Comparison of ENCODE assay signal across 31 cellular contexts in genomic region chr9:73034962-73035361, GRCh38.
DNase-seq lines count a peak whose midpoint lies in the region; ATAC-seq, FAIRE-seq and TF ChIP-seq lines count a peak whose summit lies in the region.
"Had no signal": no experiment of that assay in that cellular context is flagged by ENCODE, and none has a peak within 500 bp of the region (broad histone marks: within the 10 kb centered on the region; RNA-seq: fewer than 3 reads in every experiment).

No MANE protein-coding gene starts in this region.

- no peak overlapping the region for H3K4me2 ChIP-seq in HepG2 (ENCODE audit: low read depth, low read length)

- TF ChIP-seq EP300 in HepG2 (IDR thresholded peaks at IDR 0.05; ENCODE audit: low read depth in 2 of 2, low read length in 2 of 2) (no peak), HepG2 (CRISPR knock-in tag; IDR thresholded peaks at IDR 0.05; ENCODE audit: borderline replicate concordance) (no peak)

- TF ChIP-seq RAD21 in HepG2 (CRISPR knock-in tag; IDR thresholded peaks at IDR 0.05) = no peak

- FAIRE-seq in HepG2 (lab: Jason Lieb, UNC) = no peak
- FAIRE-seq: GM18507 had no signal

- no peaks in the 10 kb centered on the region for H3K27me3 ChIP-seq in HepG2 (ENCODE audit: control insufficient read depth in 1 of 2, insufficient read depth in 2 of 2, low read length in 2 of 2)
- no peaks in the 10 kb centered on the region for H3K27me3 ChIP-seq in right lobe of liver
- H3K27me3 ChIP-seq: gastroesophageal sphincter had no signal

- WGBS in HepG2 (ENCODE audit: low lambda C conversion rate) = 77% methylated on average over 2 of the region's 2 CpGs
- WGBS in right lobe of liver (ENCODE audit: insufficient coverage, low coverage, low lambda C conversion rate, missing lambda C conversion rate) = 83% methylated on average over 2 of the region's 2 CpGs

- H3K79me2 ChIP-seq in HepG2 (ENCODE audit: insufficient read depth, low read length) = no peaks in the 10 kb centered on the region

- TF ChIP-seq POLR2A in HepG2 (IDR thresholded peaks at IDR 0.05; ENCODE audit: insufficient read depth in 1 of 2, low read depth in 2 of 2, low read length in 2 of 2) = no peak
- no peak for TF ChIP-seq POLR2A in right lobe of liver (IDR thresholded peaks at IDR 0.05)

- CTCF ChIA-PET in HepG2 (lab: Yijun Ruan, JAX; ENCODE audit: low intra/inter-chr PET ratio, low total read pairs) = no interaction called here

- TF ChIP-seq CTCF in HepG2 (CRISPR knock-in tag; IDR thresholded peaks at IDR 0.05) (no peak), right lobe of liver (IDR thresholded peaks at IDR 0.05) (peak in 2 of 4 donors; percentile 15 to 23), fibroblast of pulmonary artery (IDR thresholded peaks at IDR 0.05; ENCODE audit: low read length, missing control alignments) (peak; percentile 14)

- no TSS peak for BruUV-seq in HepG2 (replicated peaks; lab: Mats Ljungman, UMichigan)

- POLR2A ChIA-PET in HepG2 (lab: Yijun Ruan, JAX) = no interaction called here

- H3K36me3 ChIP-seq in HepG2 (replicated peaks in 1 of 2; ENCODE audit: control insufficient read depth in 1 of 2, insufficient read depth in 2 of 2, low read length in 2 of 2) (no peaks in the 10 kb centered on the region), right lobe of liver (no peaks in the 10 kb centered on the region)
- H3K36me3 ChIP-seq: gastroesophageal sphincter had no signal

- intact Hi-C loops in HepG2 (cut with micrococcal nuclease; ENCODE audit: unreplicated experiment) (loop anchor here (5.0 kb wide), 1 partner anchor 47 kb away; no protein-coding TSS in a partner anchor), right lobe of liver (cut with DNase I) (loop anchor here in 1 of 2 donors (10.0 kb wide), 1 partner anchor 50 kb away; no protein-coding TSS in a partner anchor)

- ATAC-seq in HepG2 = no peak
- no peak for ATAC-seq in right lobe of liver
- ATAC-seq in HG02642 (IDR thresholded peaks at IDR 0.05; ENCODE audit: poor library complexity, unreplicated experiment) = no peak
- ATAC-seq in GM18870 (IDR thresholded peaks at IDR 0.05; ENCODE audit: unreplicated experiment) = no peak
- ATAC-seq: activated naive CD4-positive, alpha-beta T cell treated with anti-CD3 and anti-CD28 coated beads, Interleukin-2, amount 50 U/mL, for 72 hours; esophagus mucosa; gastroesophageal sphincter; natural killer cell; psoas muscle; WTC11 had no signal

- no peaks in the 10 kb centered on the region for H3K9me3 ChIP-seq in HepG2 (ENCODE audit: low read length)
- no peaks in the 10 kb centered on the region for H3K9me3 ChIP-seq in right lobe of liver
- H3K9me3 ChIP-seq: gastroesophageal sphincter, psoas muscle had no signal

- H3K4me1 ChIP-seq in HepG2 (ENCODE audit: insufficient read depth, low read length) = peaks cover 48% of the 10 kb centered on the region
- peaks cover 0 to 24% (median 9%) of the 10 kb centered on the region in 4 donors for H3K4me1 ChIP-seq in right lobe of liver

- no peak overlapping the region for H3K9ac ChIP-seq in HepG2 (ENCODE audit: insufficient read depth, low read depth, low read length)

- H3K4me3 ChIP-seq in HepG2 (replicated peaks in 1 of 3; ENCODE audit: insufficient read depth in 1 of 3, low read depth in 2 of 3, low read length in 3 of 3) (no peak overlapping the region), right lobe of liver (no peak overlapping the region), fibroblast of pulmonary artery (replicated peaks; ENCODE audit: low read depth, low read length) (no peak overlapping the region)
- H3K4me3 ChIP-seq: gastroesophageal sphincter, lung, psoas muscle had no signal

- H3K27ac ChIP-seq in HepG2 (ENCODE audit: extremely low read length, insufficient read depth, low read length) (no peak overlapping the region), right lobe of liver (no peak overlapping the region)
- H3K27ac ChIP-seq: gastroesophageal sphincter, psoas muscle had no signal

- in situ Hi-C loops in HepG2 (cut with HindIII; ENCODE audit: extremely low pct_ligation_motif_present, low pct_unique_long_range_greater_than_20kb) = no loop called here

- H2AFZ ChIP-seq in HepG2 (ENCODE audit: low read length) = no peak overlapping the region

- H4K20me1 ChIP-seq in HepG2 (ENCODE audit: insufficient read depth, low read length) = no peaks in the 10 kb centered on the region

- DNase-seq in HepG2 (ENCODE audit: low spot score) (no peak), right lobe of liver (no peak), amniotic epithelial cell (ENCODE audit: low read depth) (peak; percentile 9), fibroblast of pulmonary artery (ENCODE audit: low read depth) (no peak), NCI-H526 (lab: John Stamatoyannopoulos, UW) (no peak), HPDE6-E6E7 (ENCODE audit: extremely low spot score) (no peak)
- DNase-seq: activated CD4-positive, alpha-beta T cell treated with anti-CD3 and anti-CD28 coated beads, Interleukin-2, amount 10 ng/mL, durations not matched to agents 24 days and 14 days; activated CD8-positive, alpha-beta memory T cell treated with anti-CD3 and anti-CD28 coated beads for 24 hours; aorta; caudate nucleus; CD8-positive, alpha-beta memory T cell; DMS 273 treated with DMSO at 0.1 percent for 48 hours; endodermal cell; H9; Kasumi-1; natural killer cell; NCI-H2107; NCI-H345; NCI-H748 treated with DMSO at 0.1 percent for 48 hours; nucleus accumbens; psoas muscle; SIG-M5; stimulated activated CD4-positive, alpha-beta T cell treated with anti-CD3 and anti-CD28 coated beads, Interleukin-4, amount 100 ng/mL, for 4 hours had no signal

TF ChIP-seq in HepG2, 621 proteins besides CTCF, POLR2A, EP300 and RAD21:
- TF ChIP-seq STAG1 (CRISPR knock-in tag; IDR thresholded peaks at IDR 0.05) (peak; percentile 16; the same call in 1 of the 2 replicates), ZSCAN21 (CRISPR knock-in tag; IDR thresholded peaks at IDR 0.05; ENCODE audit: borderline replicate concordance) (no peak)
TF ChIP-seq in HepG2: peak in this region for 1.
